ENCODE assay signal across 13 cellular contexts in genomic region chr12:96495155-96495554, GRCh38. TPM values are rescaled to one million over a fixed set of nuclear protein-coding genes. Genes with fewer than 3 reads are reported as not detected.
DNase-seq lines count a peak whose midpoint lies in the region; ATAC-seq, FAIRE-seq and TF ChIP-seq lines count a peak whose summit lies in the region.
"Had no signal": no experiment of that assay in that cellular context is flagged by ENCODE, and none has a peak within 500 bp of the region (broad histone marks: within the 10 kb centered on the region; RNA-seq: fewer than 3 reads in every experiment).

No MANE protein-coding gene starts in this region.

- H3K27me3 Mint-ChIP-seq in CD4-positive, alpha-beta memory T cell = no peaks in the 10 kb centered on the region

- DNase-seq in CD4-positive, alpha-beta memory T cell = no peak
- no peak for DNase-seq in SK-N-MC (ENCODE audit: low read depth, low spot score)
- no peak for DNase-seq in spleen
- DNase-seq in H54 (ENCODE audit: insufficient read length, low spot score) = no peak
- DNase-seq: COR-L47, NCI-H1048, NCI-H146, NCI-H345, NCI-H69, PC-3 had no signal

- H3K27me3 ChIP-seq in CD4-positive, alpha-beta memory T cell (ENCODE audit: insufficient read depth, low read length) = no peaks in the 10 kb centered on the region
- H3K27me3 ChIP-seq in spleen (replicated peaks in 1 of 7) = peaks cover 0 to 5% (median 0%) of the 10 kb centered on the region in 7 donors

- H3K27ac ChIP-seq in CD4-positive, alpha-beta memory T cell (ENCODE audit: low read depth, low read length) = no peak overlapping the region
- H3K27ac ChIP-seq in SK-N-MC (peak overlapping the region; percentile 85), spleen (peak overlapping the region in 6 of 8 donors; percentile 11 to 90 (median 54))

- no peak for FAIRE-seq in H54 (lab: Jason Lieb, UNC)

- 59 to 85% (median 69%) methylated on average over 11 of the region's 11 CpGs for WGBS in spleen, 5 donors

- H3K4me1 Mint-ChIP-seq in CD4-positive, alpha-beta memory T cell = peaks cover 18 to 37% (median 28%) of the 10 kb centered on the region in 4 donors

- POLR2A ChIA-PET in CD4-positive, alpha-beta memory T cell (lab: Charles Lee; ENCODE audit: partially characterized antibody) = interaction anchor here (1.0 to 1.1 kb wide), 2 partner anchors 9 to 21 kb away, joined by 3 read pairs; no protein-coding TSS in a partner anchor

- ATAC-seq in GM18868 (IDR thresholded peaks at IDR 0.05; ENCODE audit: unreplicated experiment) (peak; percentile 42), HG02870 (IDR thresholded peaks at IDR 0.05; ENCODE audit: unreplicated experiment) (no peak), GM18502 (IDR thresholded peaks at IDR 0.05; ENCODE audit: poor library complexity, unreplicated experiment) (no peak)
- ATAC-seq: PC-3 had no signal

- H3K4me3 ChIP-seq in CD4-positive, alpha-beta memory T cell (ENCODE audit: low read length in 2 of 2) = no peak overlapping the region
- peak overlapping the region; percentile 38 for H3K4me3 ChIP-seq in SK-N-MC
- peak overlapping the region in 1 of 8 donors; percentile 15 for H3K4me3 ChIP-seq in spleen

- no peaks in the 10 kb centered on the region for H3K9me3 ChIP-seq in CD4-positive, alpha-beta memory T cell (ENCODE audit: control insufficient read depth in 1 of 2, low read length in 2 of 2)
- H3K9me3 ChIP-seq in SK-N-MC (ENCODE audit: low read depth, low read length) (no peaks in the 10 kb centered on the region), spleen (no peaks in the 10 kb centered on the region)

- intact Hi-C loops in CD4-positive, alpha-beta memory T cell (cut with micrococcal nuclease) = no loop called here
- intact Hi-C loops in spleen (cut with DNase I; ENCODE audit: low total_unique reads) = no loop called here

- H3K4me1 ChIP-seq in CD4-positive, alpha-beta memory T cell (ENCODE audit: insufficient read depth, low read length) = peaks cover 25% of the 10 kb centered on the region
- H3K4me1 ChIP-seq in spleen = peaks cover 0 to 24% (median 16%) of the 10 kb centered on the region in 6 donors

- TF ChIP-seq POLR2A in spleen (IDR thresholded peaks at IDR 0.05) (no peak), H54 (IDR thresholded peaks at IDR 0.05; ENCODE audit: low read depth, low read length) (no peak)

- no peaks in the 10 kb centered on the region for H3K36me3 ChIP-seq in CD4-positive, alpha-beta memory T cell (ENCODE audit: insufficient read depth, low read length)
- no peaks in the 10 kb centered on the region for H3K36me3 ChIP-seq in SK-N-MC (ENCODE audit: insufficient read depth, low read length)
- H3K36me3 ChIP-seq in spleen = no peaks in the 10 kb centered on the region

- peak overlapping the region in 4 of 8 donors; percentile 7 to 70 (median 37) for H3K4me3 Mint-ChIP-seq in CD4-positive, alpha-beta memory T cell

- H3K27ac Mint-ChIP-seq in CD4-positive, alpha-beta memory T cell = peak overlapping the region in 4 of 7 donors; percentile 48 to 83 (median 54)

- peaks cover 0 to 4% (median 0%) of the 10 kb centered on the region in 8 donors for H3K9me3 Mint-ChIP-seq in CD4-positive, alpha-beta memory T cell

- H3K36me3 Mint-ChIP-seq in CD4-positive, alpha-beta memory T cell = peaks cover 0 to 3% of the 10 kb centered on the region in 2 donors

- H3K9ac ChIP-seq in SK-N-MC (ENCODE audit: insufficient read length) = no peak overlapping the region

- no peak for TF ChIP-seq CTCF in spleen (IDR thresholded peaks at IDR 0.05 in 8 of 11, conservative IDR thresholded peaks at IDR 0.05 in 3 of 11)

- CTCF ChIA-PET in CD4-positive, alpha-beta memory T cell (lab: Charles Lee; ENCODE audit: partially characterized antibody) = interaction anchor here (1.1 to 3.8 kb wide), 4 partner anchors 8 to 435 kb away, joined by 3 to 19 read pairs (median 6); partner anchors contain the start of gene CDK17

RNA-seq across cellular contexts. Expression of gene CFAP54, which starts 5.8 kb away (rescaled TPM):
- 1 to 10 TPM in 1 of 2 experiments, under 1 TPM in 1; 0.73 to 1.1 TPM for total RNA-seq in CD4-positive, alpha-beta memory T cell
- under 1 TPM; 0.37 to 0.65 TPM for polyA plus RNA-seq in CD4-positive, alpha-beta memory T cell
- total RNA-seq in spleen = 1 to 10 TPM; 1.1 to 3.6 (median 2.7) TPM
- under 1 TPM; 0.09 to 0.59 (median 0.42) TPM for polyA plus RNA-seq in spleen
